In the genomic region with DNA sequence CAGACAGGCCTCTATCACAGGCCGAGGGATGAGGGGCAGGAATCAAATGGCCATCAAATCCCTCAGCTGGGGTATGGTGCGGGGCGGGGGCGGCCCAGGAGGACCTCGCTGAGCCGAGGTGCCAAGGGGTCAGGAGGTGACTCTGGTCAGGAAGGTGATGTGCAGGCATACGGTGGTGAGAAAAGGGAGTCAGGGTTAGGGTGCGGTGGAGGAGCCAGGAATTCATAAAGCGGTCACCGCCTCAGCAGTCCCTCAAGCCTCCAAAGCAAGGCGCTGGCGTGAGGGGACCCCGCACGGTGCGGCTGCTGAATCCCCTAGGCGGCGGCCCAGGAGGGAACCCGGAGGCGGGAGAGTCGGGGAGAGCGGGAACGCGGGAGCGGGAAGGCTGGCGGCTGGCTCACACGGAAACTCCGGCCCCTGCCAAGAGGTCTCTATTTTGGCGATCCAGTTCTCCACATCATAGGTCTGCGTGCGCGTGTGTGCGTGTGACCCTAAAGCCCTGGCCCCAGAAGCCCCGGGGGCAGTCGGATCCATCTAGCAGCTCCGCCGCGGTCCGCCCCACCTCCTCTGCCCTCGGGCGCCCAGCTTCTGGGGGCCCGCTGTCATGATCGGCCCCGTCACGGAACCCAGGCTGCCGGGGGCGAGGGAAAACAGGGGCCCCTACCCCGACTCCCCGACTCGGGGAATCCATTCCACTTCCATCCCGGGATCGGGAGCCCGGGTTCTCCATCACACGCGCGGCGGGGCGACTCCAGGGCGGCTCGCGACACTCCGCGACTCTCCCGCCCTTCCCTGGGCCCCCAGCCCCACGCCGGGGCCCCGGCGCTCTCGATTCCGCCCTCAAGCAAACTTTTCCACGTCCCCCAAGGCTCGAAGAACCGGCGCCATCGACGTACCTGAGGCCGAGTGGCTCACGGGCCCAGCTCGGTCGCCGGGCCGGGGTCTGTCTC, we compare ENCODE assay signal across 1 cellular context.
A peak's percentile ranks its signal among the peaks of the same experiment; 100 is the strongest.
TF ChIP-seq lines count a peak whose summit lies in the region.

No MANE protein-coding gene starts in this region.

TF ChIP-seq in HEK293, 187 proteins besides CTCF, POLR2A, EP300 and RAD21 (continued from another document and continues in another):
- no peak for TF ChIP-seq KLF7 (tag by site-specific recombination; IDR thresholded peaks at IDR 0.05; ENCODE audit: borderline replicate concordance)
- 0 out of 2 replicates have a peak, but pooled peaks have one; percentile 49 for TF ChIP-seq ZNF76 (tag by site-specific recombination; IDR thresholded peaks at IDR 0.05; ENCODE audit: borderline replicate concordance, low read depth)
- no peak for TF ChIP-seq SCRT1 (tag by site-specific recombination; IDR thresholded peaks at IDR 0.05; ENCODE audit: borderline replicate concordance)
- peak; percentile 74 for TF ChIP-seq ZSCAN4 (tag by site-specific recombination; IDR thresholded peaks at IDR 0.05)
- TF ChIP-seq ZNF670 (tag by site-specific recombination; IDR thresholded peaks at IDR 0.05; ENCODE audit: low read depth): no peak
- TF ChIP-seq ZNF449 (tag by site-specific recombination; IDR thresholded peaks at IDR 0.05): no peak
- TF ChIP-seq OSR2 (tag by site-specific recombination; IDR thresholded peaks at IDR 0.05): no peak
- no peak for TF ChIP-seq ZNF473 (tag by site-specific recombination; IDR thresholded peaks at IDR 0.05)
- no peak for TF ChIP-seq ZNF10 (tag by site-specific recombination; IDR thresholded peaks at IDR 0.05)
- no peak for TF ChIP-seq ZNF623 (tag by site-specific recombination; IDR thresholded peaks at IDR 0.05)
- no peak for TF ChIP-seq OVOL3 (tag by site-specific recombination; IDR thresholded peaks at IDR 0.05)
- TF ChIP-seq EGR2 (tag by site-specific recombination; IDR thresholded peaks at IDR 0.05; ENCODE audit: low read depth): peak; percentile 42; the same call in 1 of the 2 replicates
- no peak for TF ChIP-seq ZNF624 (tag by site-specific recombination; IDR thresholded peaks at IDR 0.05)
- TF ChIP-seq ZNF843 (tag by site-specific recombination; IDR thresholded peaks at IDR 0.05): no peak
- no peak for TF ChIP-seq ZNF785 (tag by site-specific recombination; IDR thresholded peaks at IDR 0.05)
- TF ChIP-seq ZNF155 (tag by site-specific recombination; IDR thresholded peaks at IDR 0.05): no peak
- no peak for TF ChIP-seq ZNF747 (tag by site-specific recombination; IDR thresholded peaks at IDR 0.05)
- no peak for TF ChIP-seq ZNF555 (tag by site-specific recombination; conservative IDR thresholded peaks at IDR 0.05)
- no peak for TF ChIP-seq ZNF777 (tag by site-specific recombination; IDR thresholded peaks at IDR 0.05; ENCODE audit: borderline replicate concordance)
- TF ChIP-seq, protein P1, sequence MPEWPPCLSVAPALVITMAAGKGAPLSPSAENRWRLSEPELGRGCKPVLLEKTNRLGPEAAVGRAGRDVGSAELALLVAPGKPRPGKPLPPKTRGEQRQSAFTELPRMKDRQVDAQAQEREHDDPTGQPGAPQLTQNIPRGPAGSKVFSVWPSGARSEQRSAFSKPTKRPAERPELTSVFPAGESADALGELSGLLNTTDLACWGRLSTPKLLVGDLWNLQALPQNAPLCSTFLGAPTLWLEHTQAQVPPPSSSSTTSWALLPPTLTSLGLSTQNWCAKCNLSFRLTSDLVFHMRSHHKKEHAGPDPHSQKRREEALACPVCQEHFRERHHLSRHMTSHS (tag by site-specific recombination; IDR thresholded peaks at IDR 0.05): no peak
- TF ChIP-seq ZBTB26 (tag by site-specific recombination; optimal IDR thresholded peaks at IDR 0.05): peak; percentile 81
- no peak for TF ChIP-seq ZSCAN23 (tag by site-specific recombination; IDR thresholded peaks at IDR 0.05)
- TF ChIP-seq ZNF544 (tag by site-specific recombination; IDR thresholded peaks at IDR 0.05): no peak
- TF ChIP-seq, protein P2, sequence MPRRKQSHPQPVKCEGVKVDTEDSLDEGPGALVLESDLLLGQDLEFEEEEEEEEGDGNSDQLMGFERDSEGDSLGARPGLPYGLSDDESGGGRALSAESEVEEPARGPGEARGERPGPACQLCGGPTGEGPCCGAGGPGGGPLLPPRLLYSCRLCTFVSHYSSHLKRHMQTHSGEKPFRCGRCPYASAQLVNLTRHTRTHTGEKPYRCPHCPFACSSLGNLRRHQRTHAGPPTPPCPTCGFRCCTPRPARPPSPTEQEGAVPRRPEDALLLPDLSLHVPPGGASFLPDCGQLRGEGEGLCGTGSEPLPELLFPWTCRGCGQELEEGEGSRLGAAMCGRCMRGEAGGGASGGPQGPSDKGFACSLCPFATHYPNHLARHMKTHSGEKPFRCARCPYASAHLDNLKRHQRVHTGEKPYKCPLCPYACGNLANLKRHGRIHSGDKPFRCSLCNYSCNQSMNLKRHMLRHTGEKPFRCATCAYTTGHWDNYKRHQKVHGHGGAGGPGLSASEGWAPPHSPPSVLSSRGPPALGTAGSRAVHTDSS (tag by site-specific recombination; IDR thresholded peaks at IDR 0.05): no peak
- no peak for TF ChIP-seq ZSCAN5A (tag by site-specific recombination; IDR thresholded peaks at IDR 0.05)
- TF ChIP-seq PRDM1 (tag by site-specific recombination; IDR thresholded peaks at IDR 0.05): no peak
- TF ChIP-seq ZNF394 (tag by site-specific recombination; IDR thresholded peaks at IDR 0.05; ENCODE audit: borderline replicate concordance): no peak
- TF ChIP-seq MZF1 (tag by site-specific recombination; IDR thresholded peaks at IDR 0.05; ENCODE audit: borderline replicate concordance): no peak
- TF ChIP-seq ZNF692 (tag by site-specific recombination; IDR thresholded peaks at IDR 0.05): peak; percentile 80; the same call in 1 of the 2 replicates
- TF ChIP-seq TRIM28 (IDR thresholded peaks at IDR 0.05; ENCODE audit: borderline replicate concordance, low read length): no peak
- no peak for TF ChIP-seq ZNF423 (tag by site-specific recombination; IDR thresholded peaks at IDR 0.05)
- no peak for TF ChIP-seq ZNF830 (tag by site-specific recombination; IDR thresholded peaks at IDR 0.05; ENCODE audit: low read depth)
- TF ChIP-seq ZNF37A (tag by site-specific recombination; IDR thresholded peaks at IDR 0.05): no peak
- TF ChIP-seq ZBTB7A (tag by site-specific recombination; IDR thresholded peaks at IDR 0.05; ENCODE audit: low read depth): peak; percentile 12; the same call in 1 of the 2 replicates
- 0 out of 2 replicates have a peak, but pooled peaks have one; percentile 13 for TF ChIP-seq SP7 (tag by site-specific recombination; IDR thresholded peaks at IDR 0.05)
- TF ChIP-seq ZNF837 (tag by site-specific recombination; IDR thresholded peaks at IDR 0.05): no peak
- 0 out of 2 replicates have a peak, but pooled peaks have one; percentile 9 for TF ChIP-seq ZNF341 (tag by site-specific recombination; IDR thresholded peaks at IDR 0.05; ENCODE audit: low read depth)
- TF ChIP-seq ZNF548 (tag by site-specific recombination; IDR thresholded peaks at IDR 0.05): no peak
- TF ChIP-seq, protein P3, sequence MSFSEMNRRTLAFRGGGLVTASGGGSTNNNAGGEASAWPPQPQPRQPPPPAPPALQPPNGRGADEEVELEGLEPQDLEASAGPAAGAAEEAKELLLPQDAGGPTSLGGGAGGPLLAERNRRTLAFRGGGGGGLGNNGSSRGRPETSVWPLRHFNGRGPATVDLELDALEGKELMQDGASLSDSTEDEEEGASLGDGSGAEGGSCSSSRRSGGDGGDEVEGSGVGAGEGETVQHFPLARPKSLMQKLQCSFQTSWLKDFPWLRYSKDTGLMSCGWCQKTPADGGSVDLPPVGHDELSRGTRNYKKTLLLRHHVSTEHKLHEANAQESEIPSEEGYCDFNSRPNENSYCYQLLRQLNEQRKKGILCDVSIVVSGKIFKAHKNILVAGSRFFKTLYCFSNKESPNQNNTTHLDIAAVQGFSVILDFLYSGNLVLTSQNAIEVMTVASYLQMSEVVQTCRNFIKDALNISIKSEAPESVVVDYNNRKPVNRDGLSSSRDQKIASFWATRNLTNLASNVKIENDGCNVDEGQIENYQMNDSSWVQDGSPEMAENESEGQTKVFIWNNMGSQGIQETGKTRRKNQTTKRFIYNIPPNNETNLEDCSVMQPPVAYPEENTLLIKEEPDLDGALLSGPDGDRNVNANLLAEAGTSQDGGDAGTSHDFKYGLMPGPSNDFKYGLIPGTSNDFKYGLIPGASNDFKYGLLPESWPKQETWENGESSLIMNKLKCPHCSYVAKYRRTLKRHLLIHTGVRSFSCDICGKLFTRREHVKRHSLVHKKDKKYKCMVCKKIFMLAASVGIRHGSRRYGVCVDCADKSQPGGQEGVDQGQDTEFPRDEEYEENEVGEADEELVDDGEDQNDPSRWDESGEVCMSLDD (tag by site-specific recombination; IDR thresholded peaks at IDR 0.05): 0 out of 2 replicates have a peak, but pooled peaks have one; percentile 23
- peak; percentile 90 for TF ChIP-seq ZBTB20 (tag by site-specific recombination; IDR thresholded peaks at IDR 0.05)
- no peak for TF ChIP-seq ZFP3 (tag by site-specific recombination; IDR thresholded peaks at IDR 0.05; ENCODE audit: low read depth)
- no peak for TF ChIP-seq ZNF433 (tag by site-specific recombination; IDR thresholded peaks at IDR 0.05; ENCODE audit: low read depth)
- no peak for TF ChIP-seq ZNF391 (tag by site-specific recombination; IDR thresholded peaks at IDR 0.05; ENCODE audit: borderline replicate concordance, low read depth)
- no peak for TF ChIP-seq ZFP41 (tag by site-specific recombination; IDR thresholded peaks at IDR 0.05; ENCODE audit: borderline replicate concordance)
- TF ChIP-seq, protein P4, sequence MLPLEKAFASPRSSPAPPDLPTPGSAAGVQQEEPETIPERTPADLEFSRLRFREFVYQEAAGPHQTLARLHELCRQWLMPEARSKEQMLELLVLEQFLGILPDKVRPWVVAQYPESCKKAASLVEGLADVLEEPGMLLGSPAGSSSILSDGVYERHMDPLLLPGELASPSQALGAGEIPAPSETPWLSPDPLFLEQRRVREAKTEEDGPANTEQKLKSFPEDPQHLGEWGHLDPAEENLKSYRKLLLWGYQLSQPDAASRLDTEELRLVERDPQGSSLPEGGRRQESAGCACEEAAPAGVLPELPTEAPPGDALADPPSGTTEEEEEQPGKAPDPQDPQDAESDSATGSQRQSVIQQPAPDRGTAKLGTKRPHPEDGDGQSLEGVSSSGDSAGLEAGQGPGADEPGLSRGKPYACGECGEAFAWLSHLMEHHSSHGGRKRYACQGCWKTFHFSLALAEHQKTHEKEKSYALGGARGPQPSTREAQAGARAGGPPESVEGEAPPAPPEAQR (tag by site-specific recombination; IDR thresholded peaks at IDR 0.05): no peak
- no peak; the same call in 1 of the 2 replicates for TF ChIP-seq FEZF1 (tag by site-specific recombination; IDR thresholded peaks at IDR 0.05)
- TF ChIP-seq, protein P5, sequence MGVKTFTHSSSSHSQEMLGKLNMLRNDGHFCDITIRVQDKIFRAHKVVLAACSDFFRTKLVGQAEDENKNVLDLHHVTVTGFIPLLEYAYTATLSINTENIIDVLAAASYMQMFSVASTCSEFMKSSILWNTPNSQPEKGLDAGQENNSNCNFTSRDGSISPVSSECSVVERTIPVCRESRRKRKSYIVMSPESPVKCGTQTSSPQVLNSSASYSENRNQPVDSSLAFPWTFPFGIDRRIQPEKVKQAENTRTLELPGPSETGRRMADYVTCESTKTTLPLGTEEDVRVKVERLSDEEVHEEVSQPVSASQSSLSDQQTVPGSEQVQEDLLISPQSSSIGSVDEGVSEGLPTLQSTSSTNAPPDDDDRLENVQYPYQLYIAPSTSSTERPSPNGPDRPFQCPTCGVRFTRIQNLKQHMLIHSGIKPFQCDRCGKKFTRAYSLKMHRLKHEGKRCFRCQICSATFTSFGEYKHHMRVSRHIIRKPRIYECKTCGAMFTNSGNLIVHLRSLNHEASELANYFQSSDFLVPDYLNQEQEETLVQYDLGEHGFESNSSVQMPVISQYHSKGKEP (tag by site-specific recombination; IDR thresholded peaks at IDR 0.05): no peak
